Comparison of ENCODE assay signal across 2 cellular contexts in the genomic region with DNA sequence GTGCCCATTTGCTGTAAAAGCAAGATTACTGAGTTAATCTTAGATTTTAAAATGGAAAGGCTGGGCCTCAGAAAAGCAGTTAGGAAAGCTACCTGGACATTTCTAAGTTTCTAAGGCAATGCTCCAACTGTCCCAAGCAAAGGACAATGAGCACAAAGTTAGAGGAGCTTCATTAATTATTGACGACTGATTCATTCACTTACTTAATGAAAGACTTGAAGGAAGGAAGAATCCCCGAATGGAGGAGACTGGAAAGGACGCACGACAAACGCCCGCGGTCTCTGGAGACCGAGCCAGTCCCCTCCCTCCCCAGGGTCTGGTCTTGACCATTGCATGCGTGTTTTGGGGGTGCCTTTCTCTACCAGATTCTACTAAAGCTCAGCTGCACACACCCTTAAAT.
TF ChIP-seq lines count a peak whose summit lies in the region.

No MANE protein-coding gene starts in this region.

TF ChIP-seq in GM23338, 12 proteins besides CTCF, POLR2A, EP300 and RAD21 (continued from another document):
- TF ChIP-seq, protein P1, sequence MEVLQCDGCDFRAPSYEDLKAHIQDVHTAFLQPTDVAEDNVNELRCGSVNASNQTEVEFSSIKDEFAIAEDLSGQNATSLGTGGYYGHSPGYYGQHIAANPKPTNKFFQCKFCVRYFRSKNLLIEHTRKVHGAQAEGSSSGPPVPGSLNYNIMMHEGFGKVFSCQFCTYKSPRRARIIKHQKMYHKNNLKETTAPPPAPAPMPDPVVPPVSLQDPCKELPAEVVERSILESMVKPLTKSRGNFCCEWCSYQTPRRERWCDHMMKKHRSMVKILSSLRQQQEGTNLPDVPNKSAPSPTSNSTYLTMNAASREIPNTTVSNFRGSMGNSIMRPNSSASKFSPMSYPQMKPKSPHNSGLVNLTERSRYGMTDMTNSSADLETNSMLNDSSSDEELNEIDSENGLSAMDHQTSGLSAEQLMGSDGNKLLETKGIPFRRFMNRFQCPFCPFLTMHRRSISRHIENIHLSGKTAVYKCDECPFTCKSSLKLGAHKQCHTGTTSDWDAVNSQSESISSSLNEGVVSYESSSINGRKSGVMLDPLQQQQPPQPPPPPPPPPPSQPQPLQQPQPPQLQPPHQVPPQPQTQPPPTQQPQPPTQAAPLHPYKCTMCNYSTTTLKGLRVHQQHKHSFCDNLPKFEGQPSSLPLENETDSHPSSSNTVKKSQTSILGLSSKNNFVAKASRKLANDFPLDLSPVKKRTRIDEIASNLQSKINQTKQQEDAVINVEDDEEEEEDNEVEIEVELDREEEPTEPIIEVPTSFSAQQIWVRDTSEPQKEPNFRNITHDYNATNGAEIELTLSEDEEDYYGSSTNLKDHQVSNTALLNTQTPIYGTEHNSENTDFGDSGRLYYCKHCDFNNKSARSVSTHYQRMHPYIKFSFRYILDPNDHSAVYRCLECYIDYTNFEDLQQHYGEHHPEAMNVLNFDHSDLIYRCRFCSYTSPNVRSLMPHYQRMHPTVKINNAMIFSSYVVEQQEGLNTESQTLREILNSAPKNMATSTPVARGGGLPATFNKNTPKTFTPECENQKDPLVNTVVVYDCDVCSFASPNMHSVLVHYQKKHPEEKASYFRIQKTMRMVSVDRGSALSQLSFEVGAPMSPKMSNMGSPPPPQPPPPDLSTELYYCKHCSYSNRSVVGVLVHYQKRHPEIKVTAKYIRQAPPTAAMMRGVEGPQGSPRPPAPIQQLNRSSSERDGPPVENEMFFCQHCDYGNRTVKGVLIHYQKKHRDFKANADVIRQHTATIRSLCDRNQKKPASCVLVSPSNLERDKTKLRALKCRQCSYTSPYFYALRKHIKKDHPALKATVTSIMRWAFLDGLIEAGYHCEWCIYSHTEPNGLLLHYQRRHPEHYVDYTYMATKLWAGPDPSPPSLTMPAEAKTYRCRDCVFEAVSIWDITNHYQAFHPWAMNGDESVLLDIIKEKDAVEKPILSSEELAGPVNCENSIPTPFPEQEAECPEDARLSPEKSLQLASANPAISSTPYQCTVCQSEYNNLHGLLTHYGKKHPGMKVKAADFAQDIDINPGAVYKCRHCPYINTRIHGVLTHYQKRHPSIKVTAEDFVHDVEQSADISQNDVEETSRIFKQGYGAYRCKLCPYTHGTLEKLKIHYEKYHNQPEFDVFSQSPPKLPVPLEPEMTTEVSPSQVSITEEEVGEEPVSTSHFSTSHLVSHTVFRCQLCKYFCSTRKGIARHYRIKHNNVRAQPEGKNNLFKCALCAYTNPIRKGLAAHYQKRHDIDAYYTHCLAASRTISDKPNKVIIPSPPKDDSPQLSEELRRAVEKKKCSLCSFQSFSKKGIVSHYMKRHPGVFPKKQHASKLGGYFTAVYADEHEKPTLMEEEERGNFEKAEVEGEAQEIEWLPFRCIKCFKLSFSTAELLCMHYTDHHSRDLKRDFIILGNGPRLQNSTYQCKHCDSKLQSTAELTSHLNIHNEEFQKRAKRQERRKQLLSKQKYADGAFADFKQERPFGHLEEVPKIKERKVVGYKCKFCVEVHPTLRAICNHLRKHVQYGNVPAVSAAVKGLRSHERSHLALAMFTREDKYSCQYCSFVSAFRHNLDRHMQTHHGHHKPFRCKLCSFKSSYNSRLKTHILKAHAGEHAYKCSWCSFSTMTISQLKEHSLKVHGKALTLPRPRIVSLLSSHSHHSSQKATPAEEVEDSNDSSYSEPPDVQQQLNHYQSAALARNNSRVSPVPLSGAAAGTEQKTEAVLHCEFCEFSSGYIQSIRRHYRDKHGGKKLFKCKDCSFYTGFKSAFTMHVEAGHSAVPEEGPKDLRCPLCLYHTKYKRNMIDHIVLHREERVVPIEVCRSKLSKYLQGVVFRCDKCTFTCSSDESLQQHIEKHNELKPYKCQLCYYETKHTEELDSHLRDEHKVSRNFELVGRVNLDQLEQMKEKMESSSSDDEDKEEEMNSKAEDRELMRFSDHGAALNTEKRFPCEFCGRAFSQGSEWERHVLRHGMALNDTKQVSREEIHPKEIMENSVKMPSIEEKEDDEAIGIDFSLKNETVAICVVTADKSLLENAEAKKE (CRISPR knock-in tag; IDR thresholded peaks at IDR 0.05): no peak
- TF ChIP-seq JUNB (IDR thresholded peaks at IDR 0.05; ENCODE audit: unreplicated experiment) (no peak), EZH2 (IDR thresholded peaks at IDR 0.05; ENCODE audit: low read depth, unreplicated experiment) (no peak), NANOG (IDR thresholded peaks at IDR 0.05; ENCODE audit: borderline replicate concordance) (no peak), POLR2AphosphoS5 (IDR thresholded peaks at IDR 0.05; ENCODE audit: low read depth) (no peak), EZH2phosphoT487 (IDR thresholded peaks at IDR 0.05; ENCODE audit: unreplicated experiment) (no peak)
- TF ChIP-seq, protein P2, sequence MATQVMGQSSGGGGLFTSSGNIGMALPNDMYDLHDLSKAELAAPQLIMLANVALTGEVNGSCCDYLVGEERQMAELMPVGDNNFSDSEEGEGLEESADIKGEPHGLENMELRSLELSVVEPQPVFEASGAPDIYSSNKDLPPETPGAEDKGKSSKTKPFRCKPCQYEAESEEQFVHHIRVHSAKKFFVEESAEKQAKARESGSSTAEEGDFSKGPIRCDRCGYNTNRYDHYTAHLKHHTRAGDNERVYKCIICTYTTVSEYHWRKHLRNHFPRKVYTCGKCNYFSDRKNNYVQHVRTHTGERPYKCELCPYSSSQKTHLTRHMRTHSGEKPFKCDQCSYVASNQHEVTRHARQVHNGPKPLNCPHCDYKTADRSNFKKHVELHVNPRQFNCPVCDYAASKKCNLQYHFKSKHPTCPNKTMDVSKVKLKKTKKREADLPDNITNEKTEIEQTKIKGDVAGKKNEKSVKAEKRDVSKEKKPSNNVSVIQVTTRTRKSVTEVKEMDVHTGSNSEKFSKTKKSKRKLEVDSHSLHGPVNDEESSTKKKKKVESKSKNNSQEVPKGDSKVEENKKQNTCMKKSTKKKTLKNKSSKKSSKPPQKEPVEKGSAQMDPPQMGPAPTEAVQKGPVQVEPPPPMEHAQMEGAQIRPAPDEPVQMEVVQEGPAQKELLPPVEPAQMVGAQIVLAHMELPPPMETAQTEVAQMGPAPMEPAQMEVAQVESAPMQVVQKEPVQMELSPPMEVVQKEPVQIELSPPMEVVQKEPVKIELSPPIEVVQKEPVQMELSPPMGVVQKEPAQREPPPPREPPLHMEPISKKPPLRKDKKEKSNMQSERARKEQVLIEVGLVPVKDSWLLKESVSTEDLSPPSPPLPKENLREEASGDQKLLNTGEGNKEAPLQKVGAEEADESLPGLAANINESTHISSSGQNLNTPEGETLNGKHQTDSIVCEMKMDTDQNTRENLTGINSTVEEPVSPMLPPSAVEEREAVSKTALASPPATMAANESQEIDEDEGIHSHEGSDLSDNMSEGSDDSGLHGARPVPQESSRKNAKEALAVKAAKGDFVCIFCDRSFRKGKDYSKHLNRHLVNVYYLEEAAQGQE (IDR thresholded peaks at IDR 0.05; ENCODE audit: unreplicated experiment): no peak
- TF ChIP-seq, protein P3, sequence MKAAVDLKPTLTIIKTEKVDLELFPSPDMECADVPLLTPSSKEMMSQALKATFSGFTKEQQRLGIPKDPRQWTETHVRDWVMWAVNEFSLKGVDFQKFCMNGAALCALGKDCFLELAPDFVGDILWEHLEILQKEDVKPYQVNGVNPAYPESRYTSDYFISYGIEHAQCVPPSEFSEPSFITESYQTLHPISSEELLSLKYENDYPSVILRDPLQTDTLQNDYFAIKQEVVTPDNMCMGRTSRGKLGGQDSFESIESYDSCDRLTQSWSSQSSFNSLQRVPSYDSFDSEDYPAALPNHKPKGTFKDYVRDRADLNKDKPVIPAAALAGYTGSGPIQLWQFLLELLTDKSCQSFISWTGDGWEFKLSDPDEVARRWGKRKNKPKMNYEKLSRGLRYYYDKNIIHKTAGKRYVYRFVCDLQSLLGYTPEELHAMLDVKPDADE (IDR thresholded peaks at IDR 0.05): no peak
TF ChIP-seq in GM23338: peak in this region for 0.

TF ChIP-seq in GM12891, 5 proteins besides CTCF, POLR2A, EP300 and RAD21 (continued from another document):
- no peak for TF ChIP-seq POU2F2 (IDR thresholded peaks at IDR 0.05; ENCODE audit: low read depth, low read length)
